Comparison of ENCODE assay signal across 8 cellular contexts in the genomic region with DNA sequence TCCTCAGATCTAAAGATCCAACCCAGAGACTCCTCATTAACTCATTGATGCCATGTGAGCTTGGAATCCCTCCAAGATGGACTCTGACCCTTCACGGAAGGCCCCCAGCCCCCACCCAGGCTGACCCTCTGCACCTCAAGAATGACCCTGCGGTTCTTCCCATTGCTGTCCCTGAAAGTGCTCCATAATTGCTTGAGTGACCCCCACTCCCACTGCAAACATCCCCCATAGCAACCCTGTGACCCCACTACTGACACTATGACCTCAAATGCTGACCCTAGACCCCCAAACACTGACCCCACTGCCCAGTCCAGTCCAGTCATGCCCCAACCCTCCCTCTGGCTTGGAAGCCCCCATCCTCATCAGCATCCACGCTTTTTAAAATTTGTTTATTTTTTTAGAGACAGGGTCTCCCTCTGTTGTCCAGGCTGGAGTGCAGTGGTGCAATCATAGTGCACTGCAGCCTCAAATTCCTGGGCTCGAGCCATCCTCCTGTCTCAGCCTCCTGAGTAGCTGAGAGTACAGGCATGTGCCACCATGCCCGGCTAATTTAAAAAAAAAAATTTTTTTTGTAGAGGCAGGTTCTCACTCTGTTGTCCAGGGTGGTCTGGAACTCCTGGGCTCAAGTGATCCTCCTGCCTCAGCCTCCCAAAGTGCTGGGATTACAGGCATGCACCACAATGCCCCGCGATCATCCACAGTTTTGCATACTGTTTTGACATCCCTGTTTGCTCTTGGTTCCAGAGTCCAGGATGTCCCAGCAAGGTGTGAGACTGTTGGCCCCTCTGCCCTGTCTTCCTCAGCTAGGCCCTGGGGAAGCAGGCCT. TPM values are rescaled to one million over a fixed set of nuclear protein-coding genes. Genes with fewer than 3 reads are reported as not detected.
A peak's percentile ranks its signal among the peaks of the same experiment; 100 is the strongest.
DNase-seq lines count a peak whose midpoint lies in the region; TF ChIP-seq lines count a peak whose summit lies in the region.

No MANE protein-coding gene starts in this region.

- H3K36me3 ChIP-seq in BLaER1 (peaks cover 14% of the 10 kb centered on the region), Karpas-422 (ENCODE audit: insufficient read depth, low read length) (peaks cover 8% of the 10 kb centered on the region), duodenal mucosa (ENCODE audit: control insufficient read depth in 1 of 2, insufficient read depth in 2 of 2, low read length in 2 of 2) (no peaks in the 10 kb centered on the region), neural progenitor cell (no peaks in the 10 kb centered on the region)

- peak overlapping the region; percentile 98 for H3K27ac ChIP-seq in BLaER1
- H3K27ac ChIP-seq in Karpas-422 (ENCODE audit: low read length): peak overlapping the region; percentile 97
- peak overlapping the region; percentile 10 for H3K27ac ChIP-seq in duodenal mucosa (ENCODE audit: low read depth, low read length)
- no peak overlapping the region for H3K27ac ChIP-seq in neural progenitor cell

- H3K9ac ChIP-seq in BLaER1: peak overlapping the region; percentile 96
- peak overlapping the region; percentile 97 for H3K9ac ChIP-seq in Karpas-422 (ENCODE audit: low read length)
- peak overlapping the region; percentile 31 to 63 for H3K9ac ChIP-seq in duodenal mucosa (ENCODE audit: low read depth in 1 of 2, low read length in 2 of 2)
- no peak overlapping the region for H3K9ac ChIP-seq in neural progenitor cell

- H3K27ac Mint-ChIP-seq in neural progenitor cell: no peak overlapping the region

- H3K4me3 Mint-ChIP-seq in neural progenitor cell: peak overlapping the region; percentile 38

- H3K27me3 Mint-ChIP-seq in neural progenitor cell (ENCODE audit: insufficient read depth, low read depth): peaks cover 41% of the 10 kb centered on the region

- no peaks in the 10 kb centered on the region for H3K9me2 ChIP-seq in Karpas-422 (replicated peaks; ENCODE audit: insufficient read depth, low read length)

- peaks cover 19% of the 10 kb centered on the region; the same call in 1 of the 2 replicates for H3K27me3 ChIP-seq in BLaER1
- H3K27me3 ChIP-seq in Karpas-422 (ENCODE audit: low read length): no peaks in the 10 kb centered on the region
- H3K27me3 ChIP-seq in duodenal mucosa (ENCODE audit: control insufficient read depth in 1 of 2, insufficient read depth in 2 of 2, low read length in 2 of 2): no peaks in the 10 kb centered on the region
- H3K27me3 ChIP-seq in neural progenitor cell: peaks cover 65% of the 10 kb centered on the region

- H3K9me3 ChIP-seq in BLaER1: no peaks in the 10 kb centered on the region
- no peaks in the 10 kb centered on the region for H3K9me3 ChIP-seq in Karpas-422 (ENCODE audit: low read length)
- no peaks in the 10 kb centered on the region for H3K9me3 ChIP-seq in duodenal mucosa (ENCODE audit: control insufficient read depth in 1 of 2, low read length in 2 of 2)
- no peaks in the 10 kb centered on the region for H3K9me3 ChIP-seq in neural progenitor cell (ENCODE audit: low read depth)

- peaks cover 78% of the 10 kb centered on the region for H3K4me1 ChIP-seq in BLaER1
- peaks cover 66% of the 10 kb centered on the region for H3K4me1 ChIP-seq in Karpas-422 (ENCODE audit: low read length)
- H3K4me1 ChIP-seq in duodenal mucosa (ENCODE audit: control insufficient read depth in 1 of 2, insufficient read depth in 2 of 2, low read length in 2 of 2): peaks cover 15 to 38% of the 10 kb centered on the region in 2 donors
- peaks cover 6% of the 10 kb centered on the region for H3K4me1 ChIP-seq in neural progenitor cell

- H4K20me1 ChIP-seq in BLaER1 (peaks cover 43% of the 10 kb centered on the region), Karpas-422 (ENCODE audit: insufficient read depth, low read depth, low read length) (peaks cover 17% of the 10 kb centered on the region; the same call in 1 of the 2 replicates), neural progenitor cell (ENCODE audit: low read depth) (peaks cover 49% of the 10 kb centered on the region)

- H3K4me2 ChIP-seq in BLaER1 (peak overlapping the region; percentile 99), Karpas-422 (ENCODE audit: low read depth, low read length, poor library complexity, severe bottlenecking) (peak overlapping the region; percentile 99), neural progenitor cell (peak overlapping the region; percentile 67)

- H3K4me1 Mint-ChIP-seq in neural progenitor cell: peaks cover 10% of the 10 kb centered on the region

- no peak for TF ChIP-seq CTCF in neural progenitor cell (IDR thresholded peaks at IDR 0.05)

- H2AFZ ChIP-seq in Karpas-422 (ENCODE audit: low read length): no peak overlapping the region; the same call in 1 of the 2 replicates
- H2AFZ ChIP-seq in neural progenitor cell (replicated peaks): no peak overlapping the region

- H3K4me3 ChIP-seq in BLaER1: peak overlapping the region; percentile 89
- H3K4me3 ChIP-seq in Karpas-422 (ENCODE audit: low read length): peak overlapping the region; percentile 90
- H3K4me3 ChIP-seq in duodenal mucosa (ENCODE audit: low read depth in 1 of 2, low read length in 2 of 2): peak overlapping the region; percentile 67 to 68
- no peak overlapping the region for H3K4me3 ChIP-seq in neural progenitor cell

- no peak for DNase-seq in Karpas-422
- DNase-seq in neural progenitor cell (ENCODE audit: low spot score): no peak
- no peak for DNase-seq in activated CD8-positive, alpha-beta memory T cell treated with anti-CD3 and anti-CD28 coated beads, Interleukin-2, amount 50 U/mL, for 48 hours
- DNase-seq in NCI-H146 treated with DMSO at 0.1 percent for 48 hours (lab: John Stamatoyannopoulos, UW; ENCODE audit: unreplicated experiment): no peak
- DNase-seq in activated effector memory CD4-positive, alpha-beta T cell treated with anti-CD3 and anti-CD28 coated beads, Interleukin-2, amount 50 U/mL, for 16 hours: no peak
- no peak for DNase-seq in NCI-H1694 treated with DMSO at 0.1 percent for 48 hours (lab: John Stamatoyannopoulos, UW)

- H3K79me2 ChIP-seq in Karpas-422 (ENCODE audit: low read length) (peaks cover 14% of the 10 kb centered on the region), neural progenitor cell (ENCODE audit: low read depth) (no peaks in the 10 kb centered on the region)

- H3K9me3 Mint-ChIP-seq in neural progenitor cell: peaks cover 3% of the 10 kb centered on the region

- H3K36me3 Mint-ChIP-seq in neural progenitor cell: no peaks in the 10 kb centered on the region

- peaks cover 33% of the 10 kb centered on the region for H3F3A ChIP-seq in neural progenitor cell (ENCODE audit: low read depth)

RNA-seq across cellular contexts. Expression of a gene that starts 0.9 kb away (rescaled TPM):
- 99.1 and 285 TPM in 2 replicates for total RNA-seq in Karpas-422 (2014; rRNA removed; shearing (Covaris generic); ENCODE audit: low replicate concordance)
- total RNA-seq in neural progenitor cell (ENCODE audit: low replicate concordance): 0.88 and 2.2 TPM in 2 replicates

RNA-seq across cellular contexts. Expression of a gene that starts 14.7 kb away (rescaled TPM):
- 35.9 and 69.7 TPM in 2 replicates for total RNA-seq in Karpas-422 (2014; rRNA removed; shearing (Covaris generic); ENCODE audit: low replicate concordance)
- 30.2 and 49.0 TPM in 2 replicates for total RNA-seq in neural progenitor cell (ENCODE audit: low replicate concordance)

RNA-seq across cellular contexts. Expression of a gene that starts 16.3 kb away (rescaled TPM):
- 28.0 and 76.4 TPM in 2 replicates for total RNA-seq in Karpas-422 (2014; rRNA removed; shearing (Covaris generic); ENCODE audit: low replicate concordance)
- 34.7 and 108 TPM in 2 replicates for total RNA-seq in neural progenitor cell (ENCODE audit: low replicate concordance)

RNA-seq across cellular contexts. Expression of a gene that starts 48.4 kb away (rescaled TPM):
- total RNA-seq in Karpas-422 (2014; rRNA removed; shearing (Covaris generic); ENCODE audit: low replicate concordance): 47.0 and 103 TPM in 2 replicates
- 36.5 and 51.2 TPM in 2 replicates for total RNA-seq in neural progenitor cell (ENCODE audit: low replicate concordance)

RNA-seq across cellular contexts. Expression of a gene that starts 48.4 kb away (rescaled TPM):
- 7.3 and 15.9 TPM in 2 replicates for total RNA-seq in Karpas-422 (2014; rRNA removed; shearing (Covaris generic); ENCODE audit: low replicate concordance)
- 13.7 and 55.4 TPM in 2 replicates for total RNA-seq in neural progenitor cell (ENCODE audit: low replicate concordance)

Comparison
In these comparisons a context has a peak if more than half of its experiments do, and no peak if none do; other contexts are left out.
1. RNA of a gene that starts 0.9 kb away (total RNA-seq): 99.1 to 285 TPM in Karpas-422; 0.88 to 2.2 TPM in neural progenitor cell; every median in the first group is over 10 times any median in the second.
2. Peak in every context shown above with its lines, with median percentiles within 50 percentile points of each other: H3K4me2 ChIP-seq.